Comparison of ENCODE assay signal across 20 cellular contexts in genomic region chr21:27631471-27631870, GRCh38.
"Had no signal": no experiment of that assay in that cellular context is flagged by ENCODE, and none has a peak within 500 bp of the region (broad histone marks: within the 10 kb centered on the region; RNA-seq: fewer than 3 reads in every experiment).

No MANE protein-coding gene starts in this region.

- H3K36me3 ChIP-seq: sigmoid colon had no signal

- H3K27me3 ChIP-seq: body of pancreas, sigmoid colon had no signal

- H3K4me1 ChIP-seq: body of pancreas had no signal

- H3K9me3 ChIP-seq: body of pancreas, sigmoid colon had no signal

- H3K4me3 ChIP-seq: body of pancreas, sigmoid colon had no signal

- FAIRE-seq: kidney had no signal

- DNase-seq: activated CD4-positive, alpha-beta T cell treated with anti-CD3 and anti-CD28 coated beads for 4 hours; activated CD8-positive, alpha-beta memory T cell treated with anti-CD3 and anti-CD28 coated beads, Interleukin-2, amount 50 U/mL, for 48 hours; activated CD8-positive, alpha-beta T cell treated with anti-CD3 and anti-CD28 coated beads, Interleukin-2, amount 10 ng/mL, durations not matched to agents 7 days and 5 days; activated naive CD4-positive, alpha-beta T cell; body of pancreas; dermis blood vessel endothelial cell; endodermal cell; erythroblast; foreskin melanocyte; head of caudate nucleus; kidney; left ventricle myocardium superior; mesenchymal stem cell; occipital lobe; sigmoid colon; stimulated activated CD4-positive, alpha-beta T cell treated with anti-CD3 and anti-CD28 coated beads, Interleukin-4, amount 100 ng/mL, for 1 hour; stimulated activated CD8-positive, alpha-beta memory T cell treated with anti-CD3 and anti-CD28 coated beads, Interleukin-4, amount 100 ng/mL, for 48 hours; SW 1271; T-helper 9 cell had no signal

- H3K27ac ChIP-seq: body of pancreas, sigmoid colon, VCaP had no signal
